Comparison of ENCODE assay signal across 21 cellular contexts in the genomic region with DNA sequence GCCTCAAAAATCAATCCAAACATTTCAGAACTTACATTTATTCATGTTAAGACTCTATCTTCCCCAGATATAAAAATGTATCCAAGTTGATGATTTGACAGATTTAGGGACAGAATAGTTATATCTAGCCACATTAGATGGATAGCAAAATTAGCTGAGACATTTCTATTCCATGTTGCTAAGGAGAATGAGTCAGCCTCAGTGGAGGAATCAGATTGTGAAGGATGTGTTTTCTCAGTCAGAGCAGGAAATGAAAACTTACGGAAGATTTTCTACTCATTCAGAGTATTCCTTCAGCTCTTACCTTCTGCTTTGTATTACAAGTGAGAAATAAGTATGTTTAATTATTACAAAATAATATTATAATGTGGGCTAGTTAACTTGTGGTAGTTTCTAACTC.
"Had no signal": no experiment of that assay in that cellular context is flagged by ENCODE, and none has a peak within 500 bp of the region (broad histone marks: within the 10 kb centered on the region; RNA-seq: fewer than 3 reads in every experiment).

No MANE protein-coding gene starts in this region.

- H3K4me1 ChIP-seq: colonic mucosa, prostate gland, right atrium auricular region, thyroid gland had no signal

- ATAC-seq: activated T-cell treated with anti-CD3 and anti-CD28 coated beads, Interleukin-2, amount 50 U/mL, for 4 hours; effector memory CD8-positive, alpha-beta T cell; natural killer cell treated with Interleukin-12 subunit alpha and Interleukin-12 subunit beta and Interleukin-15 and Interleukin-18, amount 100 ng/mL, for 72 hours; stimulated activated naive CD8-positive, alpha-beta T cell treated with anti-CD3 and anti-CD28 coated beads, Interleukin-15, Interleukin-2, amounts not matched to agents 100 U/mL and 50 U/mL, for 24 hours had no signal

- DNase-seq: activated CD4-positive, alpha-beta T cell treated with anti-CD3 and anti-CD28 coated beads for 1 hour; activated CD4-positive, alpha-beta T cell treated with anti-CD3 and anti-CD28 coated beads, Interleukin-2, amount 50 U/mL, for 1 hour; activated CD8-positive, alpha-beta memory T cell treated with anti-CD3 and anti-CD28 coated beads, Interleukin-2, amount 50 U/mL, for 48 hours; activated naive CD4-positive, alpha-beta T cell; activated naive CD8-positive, alpha-beta T cell treated with anti-CD3 and anti-CD28 coated beads for 36 hours; activated T-cell treated with anti-CD3 and anti-CD28 coated beads, Interleukin-2, amount 50 U/mL, for 4 hours; amygdala; colonic mucosa; dorsolateral prefrontal cortex; effector memory CD8-positive, alpha-beta T cell; ovary; stimulated activated CD4-positive, alpha-beta T cell treated with anti-CD3 and anti-CD28 coated beads, Interleukin-12 subunit alpha, Interleukin-12 subunit beta, amount 100 ng/mL, for 4 hours; stimulated activated CD4-positive, alpha-beta T cell treated with anti-CD3 and anti-CD28 coated beads, Interleukin-4, amount 100 ng/mL, for 4 hours; stimulated activated naive CD8-positive, alpha-beta T cell treated with anti-CD3 and anti-CD28 coated beads, Interleukin-15, Interleukin-2, amounts not matched to agents 100 U/mL and 50 U/mL, for 24 hours; T-helper 1 cell; thyroid gland had no signal

- H3K9me3 ChIP-seq: colonic mucosa, neutrophil, ovary, prostate gland, right atrium auricular region, thyroid gland had no signal

- H3K36me3 ChIP-seq: colonic mucosa, neutrophil, ovary, prostate gland, right atrium auricular region, thyroid gland had no signal

- FAIRE-seq: endothelial cell of umbilical vein had no signal

- H3K27ac ChIP-seq: colonic mucosa, dorsolateral prefrontal cortex, neutrophil, ovary, prostate gland, right atrium auricular region, thyroid gland had no signal

- H3K4me3 ChIP-seq: colonic mucosa, dorsolateral prefrontal cortex, ovary, prostate gland, right atrium auricular region, thyroid gland had no signal

- H3K27me3 ChIP-seq: colonic mucosa, neutrophil, ovary, right atrium auricular region, thyroid gland had no signal
